Comparison of ENCODE assay signal across 6 cellular contexts in the genomic region with DNA sequence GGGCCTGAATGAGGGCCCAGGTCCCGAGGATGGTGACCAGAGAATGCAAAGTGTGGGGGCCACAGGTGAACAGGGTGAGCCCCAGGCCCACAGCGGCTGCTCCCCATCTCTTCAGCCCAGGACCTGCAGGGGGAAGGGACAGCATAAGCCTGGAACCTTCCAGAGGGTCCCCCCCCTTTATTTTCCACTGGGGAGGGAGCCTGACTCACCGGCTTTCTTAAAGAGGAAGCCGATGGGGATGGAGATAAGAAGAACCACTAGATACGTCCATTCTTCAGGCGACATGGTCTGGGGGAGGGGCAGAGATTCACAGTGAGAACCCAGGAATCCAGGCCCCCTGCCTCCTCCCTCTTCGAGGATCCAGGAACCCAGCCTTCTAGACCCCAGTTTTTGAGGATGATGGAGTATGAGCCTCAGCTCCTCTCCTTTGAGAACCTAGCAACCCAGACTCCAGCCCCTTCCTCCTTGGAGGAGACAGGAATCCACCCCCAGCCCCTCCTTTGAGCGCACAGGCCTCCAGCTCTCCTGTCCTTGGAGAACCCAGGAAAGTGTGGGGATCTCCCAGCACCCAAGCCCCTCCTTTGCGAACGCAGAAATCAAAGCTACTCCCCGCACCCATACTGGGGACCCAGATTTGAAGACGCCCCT. TPM values are rescaled to one million over a fixed set of nuclear protein-coding genes. Genes with fewer than 3 reads are reported as not detected.
DNase-seq lines count a peak whose midpoint lies in the region; ATAC-seq and TF ChIP-seq lines count a peak whose summit lies in the region.

No MANE protein-coding gene starts in this region.

- H3K27ac Mint-ChIP-seq in HFFc6: peak overlapping the region; percentile 94
- peak overlapping the region; percentile 91 for H3K27ac Mint-ChIP-seq in activated CD4-positive, alpha-beta T cell treated with anti-CD3 and anti-CD28 coated beads for 36 hours
- H3K27ac Mint-ChIP-seq in stimulated activated naive B cell treated with anti-CD40 and anti-IgM and Interleukin-4, amounts not matched to agents 10 μg/mL and 1 μg/mL and 100 μg/mL, for 72 hours: peak overlapping the region; percentile 81

- peaks cover 37% of the 10 kb centered on the region for H3K36me3 Mint-ChIP-seq in HFFc6 (ENCODE audit: low read depth)
- peaks cover 37% of the 10 kb centered on the region for H3K36me3 Mint-ChIP-seq in activated CD4-positive, alpha-beta T cell treated with anti-CD3 and anti-CD28 coated beads for 36 hours (ENCODE audit: low read depth)
- peaks cover 29 to 37% of the 10 kb centered on the region in 2 donors for H3K36me3 Mint-ChIP-seq in stimulated activated naive B cell treated with anti-CD40 and anti-IgM and Interleukin-4, amounts not matched to agents 10 μg/mL and 1 μg/mL and 100 μg/mL, for 72 hours

- intact Hi-C loops in activated CD4-positive, alpha-beta T cell treated with anti-CD3 and anti-CD28 coated beads for 36 hours (cut with DNase I, micrococcal nuclease): loop anchor here (1.0 to 2.0 kb wide), 2 partner anchors 14 to 43 kb away; no protein-coding TSS in a partner anchor

- POLR2A ChIA-PET in activated CD4-positive, alpha-beta T cell treated with anti-CD3 and anti-CD28 coated beads for 36 hours (lab: Charles Lee): interaction anchor here (0.8 to 4.2 kb wide), 4 partner anchors 13 to 50 kb away, joined by 4 to 75 read pairs (median 24); partner anchors contain the start of genes CNOT3 and RPS9

- peaks cover 4% of the 10 kb centered on the region for H3K27me3 Mint-ChIP-seq in HFFc6 (ENCODE audit: insufficient read depth)
- H3K27me3 Mint-ChIP-seq in activated CD4-positive, alpha-beta T cell treated with anti-CD3 and anti-CD28 coated beads for 36 hours: no peaks in the 10 kb centered on the region
- no peaks in the 10 kb centered on the region for H3K27me3 Mint-ChIP-seq in stimulated activated naive B cell treated with anti-CD40 and anti-IgM and Interleukin-4, amounts not matched to agents 10 μg/mL and 1 μg/mL and 100 μg/mL, for 72 hours

- peak overlapping the region; percentile 94 for H3K4me3 Mint-ChIP-seq in HFFc6
- peak overlapping the region; percentile 76 for H3K4me3 Mint-ChIP-seq in activated CD4-positive, alpha-beta T cell treated with anti-CD3 and anti-CD28 coated beads for 36 hours
- peak overlapping the region; percentile 91 to 96 for H3K4me3 Mint-ChIP-seq in stimulated activated naive B cell treated with anti-CD40 and anti-IgM and Interleukin-4, amounts not matched to agents 10 μg/mL and 1 μg/mL and 100 μg/mL, for 72 hours

- DNase-seq in HFFc6 (peak; percentile 75), hepatic stellate cell (ENCODE audit: low spot score) (peak; percentile 79)
- peak; percentile 73 for DNase-seq in activated CD4-positive, alpha-beta T cell treated with anti-CD3 and anti-CD28 coated beads for 36 hours
- DNase-seq in stimulated activated naive B cell treated with anti-CD40 and anti-IgM and Interleukin-4, amounts not matched to agents 10 μg/mL and 1 μg/mL and 100 μg/mL, for 72 hours: no peak

- H3K4me1 Mint-ChIP-seq in HFFc6 (ENCODE audit: low read depth): peaks cover 37% of the 10 kb centered on the region
- peaks cover 34% of the 10 kb centered on the region for H3K4me1 Mint-ChIP-seq in activated CD4-positive, alpha-beta T cell treated with anti-CD3 and anti-CD28 coated beads for 36 hours
- H3K4me1 Mint-ChIP-seq in stimulated activated naive B cell treated with anti-CD40 and anti-IgM and Interleukin-4, amounts not matched to agents 10 μg/mL and 1 μg/mL and 100 μg/mL, for 72 hours: peaks cover 23 to 46% of the 10 kb centered on the region in 2 donors

- no peak for ATAC-seq in activated CD4-positive, alpha-beta T cell treated with anti-CD3 and anti-CD28 coated beads for 36 hours
- ATAC-seq in stimulated activated naive B cell treated with anti-CD40 and anti-IgM and Interleukin-4, amounts not matched to agents 10 μg/mL and 1 μg/mL and 100 μg/mL, for 72 hours (replicated peaks): no peak
- ATAC-seq in HG03097 (IDR thresholded peaks at IDR 0.05; ENCODE audit: low FRiP score, unreplicated experiment): no peak
- ATAC-seq in GM18907 (IDR thresholded peaks at IDR 0.05; ENCODE audit: unreplicated experiment): no peak

- no peak for TF ChIP-seq CTCF in HFFc6 (IDR thresholded peaks at IDR 0.05)

- CTCF ChIA-PET in activated CD4-positive, alpha-beta T cell treated with anti-CD3 and anti-CD28 coated beads for 36 hours (lab: Charles Lee): interaction anchor here (0.6 to 2.1 kb wide), 7 partner anchors 20 to 1466 kb away, joined by 3 to 14 read pairs (median 5); partner anchors contain the start of genes CNOT3 and U2AF2

- no peaks in the 10 kb centered on the region for H3K9me3 Mint-ChIP-seq in HFFc6
- no peaks in the 10 kb centered on the region for H3K9me3 Mint-ChIP-seq in activated CD4-positive, alpha-beta T cell treated with anti-CD3 and anti-CD28 coated beads for 36 hours (ENCODE audit: low read depth)
- H3K9me3 Mint-ChIP-seq in stimulated activated naive B cell treated with anti-CD40 and anti-IgM and Interleukin-4, amounts not matched to agents 10 μg/mL and 1 μg/mL and 100 μg/mL, for 72 hours: no peaks in the 10 kb centered on the region

RNA-seq across cellular contexts. Expression of gene MBOAT7, which starts 1.0 kb away (rescaled TPM):
- 100 to 1,000 TPM; 263 to 354 (median 313) TPM for total RNA-seq in HFFc6 (2021; fragmentation: NEBNext Ultra II Directional; extraction: Animal tissue kit (Norgen Biotek cat#: 25700))
- total RNA-seq in activated CD4-positive, alpha-beta T cell treated with anti-CD3 and anti-CD28 coated beads for 36 hours: 10 to 100 TPM; 74.9 to 96.1 TPM

RNA-seq across cellular contexts. Expression of gene TSEN34, which starts 2.8 kb away (rescaled TPM):
- 10 to 100 TPM; 51.2 to 58.8 (median 54.4) TPM for total RNA-seq in HFFc6 (2021; fragmentation: NEBNext Ultra II Directional; extraction: Animal tissue kit (Norgen Biotek cat#: 25700))
- 10 to 100 TPM in 1 of 2 experiments, 1 to 10 TPM in 1; 8.3 to 12.1 TPM for total RNA-seq in activated CD4-positive, alpha-beta T cell treated with anti-CD3 and anti-CD28 coated beads for 36 hours

RNA-seq across cellular contexts. Expression of gene RPS9, which starts 12.3 kb away (rescaled TPM):
- total RNA-seq in HFFc6 (2021; fragmentation: NEBNext Ultra II Directional; extraction: Animal tissue kit (Norgen Biotek cat#: 25700)): 1,000 to 10,000 TPM; 1,015 to 1,196 (median 1,082) TPM
- total RNA-seq in activated CD4-positive, alpha-beta T cell treated with anti-CD3 and anti-CD28 coated beads for 36 hours: 1,000 to 10,000 TPM; 1,400 to 1,725 TPM

RNA-seq across cellular contexts. Expression of gene TMC4, which starts 15.4 kb away (rescaled TPM):
- under 1 TPM; 0.43 to 0.70 (median 0.55) TPM for total RNA-seq in HFFc6 (2021; fragmentation: NEBNext Ultra II Directional; extraction: Animal tissue kit (Norgen Biotek cat#: 25700))
- total RNA-seq in activated CD4-positive, alpha-beta T cell treated with anti-CD3 and anti-CD28 coated beads for 36 hours: under 1 TPM; 0.39 to 0.55 TPM

RNA-seq across cellular contexts. Expression of gene LENG1, which starts 28.8 kb away (rescaled TPM):
- 1 to 10 TPM; 3.7 to 7.6 (median 6.2) TPM for total RNA-seq in HFFc6 (2021; fragmentation: NEBNext Ultra II Directional; extraction: Animal tissue kit (Norgen Biotek cat#: 25700))
- total RNA-seq in activated CD4-positive, alpha-beta T cell treated with anti-CD3 and anti-CD28 coated beads for 36 hours: 1 to 10 TPM; 3.5 to 3.6 TPM
